ENCODE assay signal across 14 cellular contexts in genomic region chr5:55900068-55900467, GRCh38. TPM values are rescaled to one million over a fixed set of nuclear protein-coding genes. Genes with fewer than 3 reads are reported as not detected.
"Had no signal": no experiment of that assay in that cellular context is flagged by ENCODE, and none has a peak within 500 bp of the region (broad histone marks: within the 10 kb centered on the region; RNA-seq: fewer than 3 reads in every experiment).

No MANE protein-coding gene starts in this region.

- H3K27me3 ChIP-seq: breast epithelium, dorsolateral prefrontal cortex, esophagus squamous epithelium had no signal

- H3K4me1 ChIP-seq: breast epithelium, parathyroid adenoma had no signal

- H3K9me3 ChIP-seq: breast epithelium, esophagus squamous epithelium had no signal

- H3K27ac Mint-ChIP-seq: activated B cell treated with CpG ODN at 0.5 μM for 24 hours; activated naive CD8-positive, alpha-beta T cell had no signal

- H3K9ac ChIP-seq: parathyroid adenoma had no signal

- H3K9me3 Mint-ChIP-seq: activated B cell treated with CpG ODN at 0.5 μM for 24 hours; activated T-cell treated with anti-CD3 and anti-CD28 coated beads, Interleukin-2, amount 50 U/mL, for 24 hours had no signal

- H3K79me2 ChIP-seq: parathyroid adenoma had no signal

- DNase-seq: activated B cell treated with CpG ODN at 0.5 μM for 24 hours; activated effector memory CD4-positive, alpha-beta T cell treated with anti-CD3 and anti-CD28 coated beads, Interleukin-2, amount 50 U/mL, for 16 hours; activated T-cell treated with anti-CD3 and anti-CD28 coated beads, Interleukin-2, amount 50 U/mL, for 24 hours; aorta; dorsolateral prefrontal cortex; esophagus squamous epithelium; foreskin melanocyte; head of caudate nucleus; left colon; naive B cell had no signal

- H3K36me3 ChIP-seq: breast epithelium, esophagus squamous epithelium had no signal

- H3K27ac ChIP-seq: breast epithelium, dorsolateral prefrontal cortex, esophagus squamous epithelium, parathyroid adenoma had no signal

- H3K36me3 Mint-ChIP-seq: activated naive CD8-positive, alpha-beta T cell; naive B cell had no signal

- H2AFZ ChIP-seq: parathyroid adenoma had no signal

- H3K4me3 Mint-ChIP-seq: activated B cell treated with CpG ODN at 0.5 μM for 24 hours; activated naive CD8-positive, alpha-beta T cell; activated T-cell treated with anti-CD3 and anti-CD28 coated beads, Interleukin-2, amount 50 U/mL, for 24 hours; naive B cell had no signal

- ATAC-seq: left colon had no signal

- H3K4me3 ChIP-seq: breast epithelium, dorsolateral prefrontal cortex, esophagus squamous epithelium, lung had no signal

RNA-seq across cellular contexts. Expression of gene IL31RA, which starts 48.9 kb away (rescaled TPM):
- total RNA-seq: activated B cell treated with CpG ODN at 0.5 μM for 24 hours, breast epithelium, esophagus squamous epithelium, left colon had no signal
